ENCODE assay signal across 1 cellular context in the genomic region with DNA sequence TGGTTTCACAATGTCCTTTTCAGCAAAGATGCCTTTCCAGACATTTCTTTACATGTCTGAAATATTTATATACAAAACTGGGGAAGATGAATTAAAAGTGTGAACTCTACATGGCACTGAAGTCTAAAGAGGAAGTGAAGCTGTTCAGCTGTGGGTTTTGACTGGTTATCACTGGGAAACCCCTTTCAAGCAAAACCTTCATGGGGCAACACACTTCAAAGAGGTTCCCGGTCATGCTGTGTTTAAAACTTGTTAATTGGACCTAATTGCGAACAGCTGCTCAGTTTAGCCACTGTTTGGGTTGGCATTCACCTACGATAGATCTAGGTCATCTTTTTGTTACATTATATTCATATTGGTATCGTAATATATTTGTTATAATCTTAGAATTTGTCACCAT.
TF ChIP-seq lines count a peak whose summit lies in the region.

No MANE protein-coding gene starts in this region.

TF ChIP-seq in GM12878, 131 proteins besides CTCF, POLR2A, EP300 and RAD21 (continued from another document and continues in another):
- TF ChIP-seq, protein P1, sequence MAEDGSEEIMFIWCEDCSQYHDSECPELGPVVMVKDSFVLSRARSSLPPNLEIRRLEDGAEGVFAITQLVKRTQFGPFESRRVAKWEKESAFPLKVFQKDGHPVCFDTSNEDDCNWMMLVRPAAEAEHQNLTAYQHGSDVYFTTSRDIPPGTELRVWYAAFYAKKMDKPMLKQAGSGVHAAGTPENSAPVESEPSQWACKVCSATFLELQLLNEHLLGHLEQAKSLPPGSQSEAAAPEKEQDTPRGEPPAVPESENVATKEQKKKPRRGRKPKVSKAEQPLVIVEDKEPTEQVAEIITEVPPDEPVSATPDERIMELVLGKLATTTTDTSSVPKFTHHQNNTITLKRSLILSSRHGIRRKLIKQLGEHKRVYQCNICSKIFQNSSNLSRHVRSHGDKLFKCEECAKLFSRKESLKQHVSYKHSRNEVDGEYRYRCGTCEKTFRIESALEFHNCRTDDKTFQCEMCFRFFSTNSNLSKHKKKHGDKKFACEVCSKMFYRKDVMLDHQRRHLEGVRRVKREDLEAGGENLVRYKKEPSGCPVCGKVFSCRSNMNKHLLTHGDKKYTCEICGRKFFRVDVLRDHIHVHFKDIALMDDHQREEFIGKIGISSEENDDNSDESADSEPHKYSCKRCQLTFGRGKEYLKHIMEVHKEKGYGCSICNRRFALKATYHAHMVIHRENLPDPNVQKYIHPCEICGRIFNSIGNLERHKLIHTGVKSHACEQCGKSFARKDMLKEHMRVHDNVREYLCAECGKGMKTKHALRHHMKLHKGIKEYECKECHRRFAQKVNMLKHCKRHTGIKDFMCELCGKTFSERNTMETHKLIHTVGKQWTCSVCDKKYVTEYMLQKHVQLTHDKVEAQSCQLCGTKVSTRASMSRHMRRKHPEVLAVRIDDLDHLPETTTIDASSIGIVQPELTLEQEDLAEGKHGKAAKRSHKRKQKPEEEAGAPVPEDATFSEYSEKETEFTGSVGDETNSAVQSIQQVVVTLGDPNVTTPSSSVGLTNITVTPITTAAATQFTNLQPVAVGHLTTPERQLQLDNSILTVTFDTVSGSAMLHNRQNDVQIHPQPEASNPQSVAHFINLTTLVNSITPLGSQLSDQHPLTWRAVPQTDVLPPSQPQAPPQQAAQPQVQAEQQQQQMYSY (CRISPR knock-in tag; IDR thresholded peaks at IDR 0.05): no peak
- TF ChIP-seq PAX8 (IDR thresholded peaks at IDR 0.05) (no peak), NFYA (IDR thresholded peaks at IDR 0.05; ENCODE audit: borderline replicate concordance, low read depth, low read length) (no peak), SMC3 (IDR thresholded peaks at IDR 0.05; ENCODE audit: borderline replicate concordance, low read length) (no peak), ZBTB11 (CRISPR knock-in tag; IDR thresholded peaks at IDR 0.05) (no peak), EZH2 (IDR thresholded peaks at IDR 0.05; ENCODE audit: borderline replicate concordance, control insufficient read depth, low read depth, low read length) (no peak), PBX3 (IDR thresholded peaks at IDR 0.05; ENCODE audit: insufficient replicate concordance, low read depth, low read length) (no peak), SRF (IDR thresholded peaks at IDR 0.05; ENCODE audit: low read depth in 2 of 2, low read length in 2 of 2) (0 out of 4 replicates have a peak, but pooled peaks of 1 of the 2 experiments have one; percentile 15), HDAC6 (IDR thresholded peaks at IDR 0.05; ENCODE audit: unreplicated experiment) (no peak), CBX3 (IDR thresholded peaks at IDR 0.05; ENCODE audit: borderline replicate concordance, low read depth) (no peak), HCFC1 (IDR thresholded peaks at IDR 0.05; ENCODE audit: low read length) (no peak), ASH2L (IDR thresholded peaks at IDR 0.05; ENCODE audit: borderline replicate concordance, low read depth) (no peak), NR2C2 (IDR thresholded peaks at IDR 0.05; ENCODE audit: borderline replicate concordance, control insufficient read depth, insufficient read length, low read depth) (no peak), EGR1 (IDR thresholded peaks at IDR 0.05; ENCODE audit: borderline replicate concordance in 1 of 2, low read depth in 2 of 2, low read length in 2 of 2) (no peak), CUX1 (IDR thresholded peaks at IDR 0.05; ENCODE audit: insufficient replicate concordance, low read depth, low read length) (peak; percentile 24), TAF1 (IDR thresholded peaks at IDR 0.05; ENCODE audit: borderline replicate concordance, low read depth, low read length) (no peak), ATF3 (IDR thresholded peaks at IDR 0.05; ENCODE audit: borderline replicate concordance, extremely low read depth, low read depth, low read length) (no peak), RCOR1 (conservative IDR thresholded peaks at IDR 0.05; ENCODE audit: low read depth, low read length) (no peak), EED (IDR thresholded peaks at IDR 0.05; ENCODE audit: low read depth) (no peak), CBFB (IDR thresholded peaks at IDR 0.05; ENCODE audit: low read depth) (0 out of 2 replicates have a peak, but pooled peaks have one; percentile 57), PAX5 (IDR thresholded peaks at IDR 0.05; ENCODE audit: borderline replicate concordance, low read depth, low read length) (peak; percentile 94), MTA2 (IDR thresholded peaks at IDR 0.05; ENCODE audit: low read depth) (peak; percentile 100), RAD51 (IDR thresholded peaks at IDR 0.05) (peak; percentile 67; the same call in 1 of the 2 replicates), POLR2AphosphoS2 (IDR thresholded peaks at IDR 0.05; ENCODE audit: low read depth, low read length) (no peak), FOS (IDR thresholded peaks at IDR 0.05; ENCODE audit: borderline replicate concordance, extremely low read depth, insufficient read length) (no peak), IRF4 (IDR thresholded peaks at IDR 0.05; ENCODE audit: low read depth, low read length) (peak; percentile 88), SUZ12 (IDR thresholded peaks at IDR 0.05; ENCODE audit: unreplicated experiment) (no peak), GABPA (IDR thresholded peaks at IDR 0.05; ENCODE audit: low read depth) (no peak), WRNIP1 (IDR thresholded peaks at IDR 0.05; ENCODE audit: borderline replicate concordance, low read depth, low read length) (no peak)
- TF ChIP-seq, protein P2, sequence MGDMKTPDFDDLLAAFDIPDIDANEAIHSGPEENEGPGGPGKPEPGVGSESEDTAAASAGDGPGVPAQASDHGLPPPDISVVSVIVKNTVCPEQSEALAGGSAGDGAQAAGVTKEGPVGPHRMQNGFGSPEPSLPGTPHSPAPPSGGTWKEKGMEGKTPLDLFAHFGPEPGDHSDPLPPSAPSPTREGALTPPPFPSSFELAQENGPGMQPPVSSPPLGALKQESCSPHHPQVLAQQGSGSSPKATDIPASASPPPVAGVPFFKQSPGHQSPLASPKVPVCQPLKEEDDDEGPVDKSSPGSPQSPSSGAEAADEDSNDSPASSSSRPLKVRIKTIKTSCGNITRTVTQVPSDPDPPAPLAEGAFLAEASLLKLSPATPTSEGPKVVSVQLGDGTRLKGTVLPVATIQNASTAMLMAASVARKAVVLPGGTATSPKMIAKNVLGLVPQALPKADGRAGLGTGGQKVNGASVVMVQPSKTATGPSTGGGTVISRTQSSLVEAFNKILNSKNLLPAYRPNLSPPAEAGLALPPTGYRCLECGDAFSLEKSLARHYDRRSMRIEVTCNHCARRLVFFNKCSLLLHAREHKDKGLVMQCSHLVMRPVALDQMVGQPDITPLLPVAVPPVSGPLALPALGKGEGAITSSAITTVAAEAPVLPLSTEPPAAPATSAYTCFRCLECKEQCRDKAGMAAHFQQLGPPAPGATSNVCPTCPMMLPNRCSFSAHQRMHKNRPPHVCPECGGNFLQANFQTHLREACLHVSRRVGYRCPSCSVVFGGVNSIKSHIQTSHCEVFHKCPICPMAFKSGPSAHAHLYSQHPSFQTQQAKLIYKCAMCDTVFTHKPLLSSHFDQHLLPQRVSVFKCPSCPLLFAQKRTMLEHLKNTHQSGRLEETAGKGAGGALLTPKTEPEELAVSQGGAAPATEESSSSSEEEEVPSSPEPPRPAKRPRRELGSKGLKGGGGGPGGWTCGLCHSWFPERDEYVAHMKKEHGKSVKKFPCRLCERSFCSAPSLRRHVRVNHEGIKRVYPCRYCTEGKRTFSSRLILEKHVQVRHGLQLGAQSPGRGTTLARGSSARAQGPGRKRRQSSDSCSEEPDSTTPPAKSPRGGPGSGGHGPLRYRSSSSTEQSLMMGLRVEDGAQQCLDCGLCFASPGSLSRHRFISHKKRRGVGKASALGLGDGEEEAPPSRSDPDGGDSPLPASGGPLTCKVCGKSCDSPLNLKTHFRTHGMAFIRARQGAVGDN (IDR thresholded peaks at IDR 0.05): 0 out of 2 replicates have a peak, but pooled peaks have one; percentile 25
- TF ChIP-seq, protein P3, sequence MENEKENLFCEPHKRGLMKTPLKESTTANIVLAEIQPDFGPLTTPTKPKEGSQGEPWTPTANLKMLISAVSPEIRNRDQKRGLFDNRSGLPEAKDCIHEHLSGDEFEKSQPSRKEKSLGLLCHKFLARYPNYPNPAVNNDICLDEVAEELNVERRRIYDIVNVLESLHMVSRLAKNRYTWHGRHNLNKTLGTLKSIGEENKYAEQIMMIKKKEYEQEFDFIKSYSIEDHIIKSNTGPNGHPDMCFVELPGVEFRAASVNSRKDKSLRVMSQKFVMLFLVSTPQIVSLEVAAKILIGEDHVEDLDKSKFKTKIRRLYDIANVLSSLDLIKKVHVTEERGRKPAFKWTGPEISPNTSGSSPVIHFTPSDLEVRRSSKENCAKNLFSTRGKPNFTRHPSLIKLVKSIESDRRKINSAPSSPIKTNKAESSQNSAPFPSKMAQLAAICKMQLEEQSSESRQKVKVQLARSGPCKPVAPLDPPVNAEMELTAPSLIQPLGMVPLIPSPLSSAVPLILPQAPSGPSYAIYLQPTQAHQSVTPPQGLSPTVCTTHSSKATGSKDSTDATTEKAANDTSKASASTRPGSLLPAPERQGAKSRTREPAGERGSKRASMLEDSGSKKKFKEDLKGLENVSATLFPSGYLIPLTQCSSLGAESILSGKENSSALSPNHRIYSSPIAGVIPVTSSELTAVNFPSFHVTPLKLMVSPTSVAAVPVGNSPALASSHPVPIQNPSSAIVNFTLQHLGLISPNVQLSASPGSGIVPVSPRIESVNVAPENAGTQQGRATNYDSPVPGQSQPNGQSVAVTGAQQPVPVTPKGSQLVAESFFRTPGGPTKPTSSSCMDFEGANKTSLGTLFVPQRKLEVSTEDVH (IDR thresholded peaks at IDR 0.05; ENCODE audit: low read depth, partially characterized antibody): no peak
- TF ChIP-seq, protein P4, sequence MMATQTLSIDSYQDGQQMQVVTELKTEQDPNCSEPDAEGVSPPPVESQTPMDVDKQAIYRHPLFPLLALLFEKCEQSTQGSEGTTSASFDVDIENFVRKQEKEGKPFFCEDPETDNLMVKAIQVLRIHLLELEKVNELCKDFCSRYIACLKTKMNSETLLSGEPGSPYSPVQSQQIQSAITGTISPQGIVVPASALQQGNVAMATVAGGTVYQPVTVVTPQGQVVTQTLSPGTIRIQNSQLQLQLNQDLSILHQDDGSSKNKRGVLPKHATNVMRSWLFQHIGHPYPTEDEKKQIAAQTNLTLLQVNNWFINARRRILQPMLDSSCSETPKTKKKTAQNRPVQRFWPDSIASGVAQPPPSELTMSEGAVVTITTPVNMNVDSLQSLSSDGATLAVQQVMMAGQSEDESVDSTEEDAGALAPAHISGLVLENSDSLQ (IDR thresholded peaks at IDR 0.05): no peak
